14 cellular contexts compared by ENCODE assay signal in the genomic region with DNA sequence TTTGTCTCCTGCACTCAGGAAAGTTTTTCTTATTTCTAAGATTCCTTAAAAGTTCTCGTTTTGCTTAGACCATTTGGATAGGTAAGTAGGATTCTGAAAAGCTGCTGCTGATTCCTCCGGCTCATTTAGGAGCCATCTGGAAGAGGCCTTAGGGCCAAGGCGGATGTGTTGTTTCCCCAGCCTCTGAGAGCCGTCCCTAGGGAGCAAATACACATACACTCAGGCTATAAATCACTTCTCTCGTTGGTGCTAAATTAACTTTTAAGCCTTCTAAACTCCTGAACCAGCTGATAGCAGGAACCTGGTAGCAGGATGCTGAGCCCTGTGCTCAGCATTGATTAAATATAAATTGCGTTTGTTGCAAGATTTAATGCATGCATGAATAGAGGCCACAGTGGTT.
A peak's percentile ranks its signal among the peaks of the same experiment; 100 is the strongest.
DNase-seq lines count a peak whose midpoint lies in the region; ATAC-seq and TF ChIP-seq lines count a peak whose summit lies in the region.
"Had no signal": no experiment of that assay in that cellular context is flagged by ENCODE, and none has a peak within 500 bp of the region (broad histone marks: within the 10 kb centered on the region; RNA-seq: fewer than 3 reads in every experiment).

No MANE protein-coding gene starts in this region.

- peaks cover 5 to 43% of the 10 kb centered on the region in 2 donors for H3K4me1 ChIP-seq in ascending aorta
- H3K4me1 ChIP-seq: spleen had no signal

- in situ Hi-C loops in ACHN (cut with HindIII; ENCODE audit: low pct_ligation_motif_present, low pct_unique_long_range_greater_than_20kb, low sequenced_read_pairs): no loop called here

- ATAC-seq in T-helper 17 cell: no peak

- H3K36me3 ChIP-seq in ascending aorta: no peaks in the 10 kb centered on the region
- H3K36me3 ChIP-seq: spleen had no signal

- TF ChIP-seq CTCF in ascending aorta (IDR thresholded peaks at IDR 0.05): no peak
- TF ChIP-seq CTCF in osteocyte (IDR thresholded peaks at IDR 0.05): no peak

- no peaks in the 10 kb centered on the region for H3K36me3 Mint-ChIP-seq in osteocyte (ENCODE audit: unreplicated experiment)
- no peaks in the 10 kb centered on the region for H3K36me3 Mint-ChIP-seq in T-helper 17 cell (ENCODE audit: low read depth)

- no peaks in the 10 kb centered on the region for H3K9me3 Mint-ChIP-seq in osteocyte (ENCODE audit: unreplicated experiment)

- H3K4me1 Mint-ChIP-seq in osteocyte (ENCODE audit: unreplicated experiment) (peaks cover 53% of the 10 kb centered on the region), T-helper 17 cell (no peaks in the 10 kb centered on the region)

- H3K27me3 Mint-ChIP-seq in osteocyte (ENCODE audit: unreplicated experiment) (no peaks in the 10 kb centered on the region), T-helper 17 cell (no peaks in the 10 kb centered on the region)

- no peaks in the 10 kb centered on the region for H3K27me3 ChIP-seq in ascending aorta
- H3K27me3 ChIP-seq: spleen had no signal

- H3K27ac Mint-ChIP-seq in osteocyte (ENCODE audit: unreplicated experiment): peak overlapping the region; percentile 27
- H3K27ac Mint-ChIP-seq in T-helper 17 cell: no peak overlapping the region

- DNase-seq in DMS153 treated with DMSO at 0.1 percent for 48 hours (lab: John Stamatoyannopoulos, UW; ENCODE audit: unreplicated experiment) (peak; percentile 27), NCI-H128 (lab: John Stamatoyannopoulos, UW; ENCODE audit: unreplicated experiment) (peak; percentile 52), ascending aorta (ENCODE audit: low spot score in 2 of 2) (no peak), osteocyte (ENCODE audit: extremely low spot score, unreplicated experiment) (no peak), RPMI8226 (no peak), T-helper 17 cell (no peak), ACHN (no peak)
- DNase-seq: activated CD4-positive, alpha-beta T cell treated with anti-CD3 and anti-CD28 coated beads for 1 hour; activated T-cell treated with anti-CD3 and anti-CD28 coated beads for 4 hours; COR-L47; cortex of kidney; NCI-H1048; spleen had no signal

- peak overlapping the region; percentile 56 to 64 for H3K27ac ChIP-seq in ascending aorta
- H3K27ac ChIP-seq: spleen had no signal

- H3K4me3 Mint-ChIP-seq in osteocyte (ENCODE audit: unreplicated experiment) (no peak overlapping the region), T-helper 17 cell (no peak overlapping the region)

- H3K9me3 ChIP-seq in ascending aorta (no peaks in the 10 kb centered on the region), T-helper 17 cell (ENCODE audit: control insufficient read depth, low read length, poor library complexity, severe bottlenecking) (no peaks in the 10 kb centered on the region)
- H3K9me3 ChIP-seq: spleen had no signal

- intact Hi-C loops in ascending aorta (cut with DNase I): no loop called here

- H3K4me3 ChIP-seq in ascending aorta: no peak overlapping the region
- H3K4me3 ChIP-seq: lung, spleen had no signal

Comparison
In these comparisons a context has a peak if more than half of its experiments do, and no peak if none do; other contexts are left out.
1. DNase-seq: peak in DMS153 treated with DMSO at 0.1 percent for 48 hours (single experiment) and NCI-H128 (single experiment); none in ascending aorta (0 of 2), osteocyte (single experiment), RPMI8226 (single experiment), T-helper 17 cell (0 of 3) and ACHN (single experiment).